Comparison of ENCODE assay signal across 8 cellular contexts in genomic region chr2:111120253-111121027, GRCh38. TPM values are rescaled to one million over a fixed set of nuclear protein-coding genes. Genes with fewer than 3 reads are reported as not detected.
A peak's percentile ranks its signal among the peaks of the same experiment; 100 is the strongest.
DNase-seq lines count a peak whose midpoint lies in the region; ATAC-seq and TF ChIP-seq lines count a peak whose summit lies in the region.

Gene BCL2L11 (plus strand): TSS chr2:111120914. CDS start chr2:111123746, 2,832 bp downstream.

- H3K4me1 Mint-ChIP-seq in activated CD4-positive, alpha-beta T cell treated with anti-CD3 and anti-CD28 coated beads, Interleukin-2, amount 10 ng/mL, durations not matched to agents 7 days and 5 days = peaks cover 43% of the 10 kb centered on the region
- H3K4me1 Mint-ChIP-seq in dendritic cell treated with granulocyte-macrophage colony-stimulating factor and Interleukin-4, amounts not matched to agents 40 ng/mL and 50 ng/mL, for 4 days (ENCODE audit: low read depth) = peaks cover 52% of the 10 kb centered on the region

- H3K36me3 ChIP-seq in right lobe of liver = peaks cover 0 to 16% (median 6%) of the 10 kb centered on the region in 4 donors

- TF ChIP-seq POLR2A in right lobe of liver (IDR thresholded peaks at IDR 0.05) = peak; percentile 98

- H3K4me3 ChIP-seq in right lobe of liver = peak within 1 kb of the TSS; percentile 71 to 78 (median 76)

- POLR2A ChIA-PET in activated CD4-positive, alpha-beta T cell treated with anti-CD3 and anti-CD28 coated beads, Interleukin-2, amount 10 ng/mL, durations not matched to agents 7 days and 5 days (lab: Charles Lee) = interaction anchor here (1.0 kb wide), 1 partner anchor 88 kb away, joined by 3 read pairs; no protein-coding TSS in a partner anchor

- peak; percentile 93 for DNase-seq in NCI-H526 treated with DMSO at 0.1 percent for 48 hours (lab: John Stamatoyannopoulos, UW)
- peak; percentile 86 for DNase-seq in activated CD4-positive, alpha-beta T cell treated with anti-CD3 and anti-CD28 coated beads, Interleukin-2, amount 10 ng/mL, durations not matched to agents 7 days and 5 days
- peak; percentile 96 to 97 (median 97) for DNase-seq in right lobe of liver
- peak; percentile 88 for DNase-seq in stimulated activated CD4-positive, alpha-beta T cell treated with anti-CD3 and anti-CD28 coated beads, Interleukin-4, amount 100 ng/mL, for 24 hours

- intact Hi-C loops in dendritic cell treated with granulocyte-macrophage colony-stimulating factor and Interleukin-4, amounts not matched to agents 40 ng/mL and 50 ng/mL, for 4 days (cut with micrococcal nuclease) = no loop called here
- intact Hi-C loops in right lobe of liver (cut with DNase I) = loop anchor here in 1 of 2 donors (10.0 kb wide), 1 partner anchor 54 kb away; no protein-coding TSS in a partner anchor

- WGBS in right lobe of liver (ENCODE audit: insufficient coverage, low coverage, low lambda C conversion rate, missing lambda C conversion rate) = 0% methylated on average over 12 of the region's 98 CpGs

- H3K27me3 ChIP-seq in right lobe of liver = peaks cover 0 to 16% of the 10 kb centered on the region in 2 donors

- CTCF ChIA-PET in activated CD4-positive, alpha-beta T cell treated with anti-CD3 and anti-CD28 coated beads, Interleukin-2, amount 10 ng/mL, durations not matched to agents 7 days and 5 days (lab: Charles Lee) = interaction anchor here (0.7 to 1.2 kb wide), 5 partner anchors 10 to 70 kb away, joined by 3 to 6 read pairs (median 3); no protein-coding TSS in a partner anchor

- TF ChIP-seq CTCF in C4-2B (conservative IDR thresholded peaks at IDR 0.05) = peak; percentile 42
- TF ChIP-seq CTCF in right lobe of liver (IDR thresholded peaks at IDR 0.05) = peak in 2 of 4 donors; percentile 11 to 19

- H3K27ac ChIP-seq in C4-2B = peak within 1 kb of the TSS; percentile 89
- peak within 1 kb of the TSS; percentile 74 to 95 (median 90) for H3K27ac ChIP-seq in right lobe of liver

- H3K36me3 Mint-ChIP-seq in activated CD4-positive, alpha-beta T cell treated with anti-CD3 and anti-CD28 coated beads, Interleukin-2, amount 10 ng/mL, durations not matched to agents 7 days and 5 days (ENCODE audit: low read depth) = peaks cover 20% of the 10 kb centered on the region
- peaks cover 43% of the 10 kb centered on the region for H3K36me3 Mint-ChIP-seq in dendritic cell treated with granulocyte-macrophage colony-stimulating factor and Interleukin-4, amounts not matched to agents 40 ng/mL and 50 ng/mL, for 4 days (ENCODE audit: low read depth)

- H3K4me3 Mint-ChIP-seq in activated CD4-positive, alpha-beta T cell treated with anti-CD3 and anti-CD28 coated beads, Interleukin-2, amount 10 ng/mL, durations not matched to agents 7 days and 5 days = peak within 1 kb of the TSS; percentile 92
- peak within 1 kb of the TSS; percentile 96 for H3K4me3 Mint-ChIP-seq in dendritic cell treated with granulocyte-macrophage colony-stimulating factor and Interleukin-4, amounts not matched to agents 40 ng/mL and 50 ng/mL, for 4 days

- no peaks in the 10 kb centered on the region for H3K9me3 ChIP-seq in right lobe of liver

- peak within 1 kb of the TSS; percentile 92 for H3K27ac Mint-ChIP-seq in activated CD4-positive, alpha-beta T cell treated with anti-CD3 and anti-CD28 coated beads, Interleukin-2, amount 10 ng/mL, durations not matched to agents 7 days and 5 days
- H3K27ac Mint-ChIP-seq in dendritic cell treated with granulocyte-macrophage colony-stimulating factor and Interleukin-4, amounts not matched to agents 40 ng/mL and 50 ng/mL, for 4 days = peak within 1 kb of the TSS; percentile 98

- H3K9me3 Mint-ChIP-seq in activated CD4-positive, alpha-beta T cell treated with anti-CD3 and anti-CD28 coated beads, Interleukin-2, amount 10 ng/mL, durations not matched to agents 7 days and 5 days = no peaks in the 10 kb centered on the region
- H3K9me3 Mint-ChIP-seq in dendritic cell treated with granulocyte-macrophage colony-stimulating factor and Interleukin-4, amounts not matched to agents 40 ng/mL and 50 ng/mL, for 4 days = no peaks in the 10 kb centered on the region

- H3K27me3 Mint-ChIP-seq in activated CD4-positive, alpha-beta T cell treated with anti-CD3 and anti-CD28 coated beads, Interleukin-2, amount 10 ng/mL, durations not matched to agents 7 days and 5 days = peaks cover 52% of the 10 kb centered on the region
- H3K27me3 Mint-ChIP-seq in dendritic cell treated with granulocyte-macrophage colony-stimulating factor and Interleukin-4, amounts not matched to agents 40 ng/mL and 50 ng/mL, for 4 days = peaks cover 44% of the 10 kb centered on the region

- peaks cover 0 to 24% (median 5%) of the 10 kb centered on the region in 4 donors for H3K4me1 ChIP-seq in right lobe of liver

- ATAC-seq in GM19351 (IDR thresholded peaks at IDR 0.05; ENCODE audit: unreplicated experiment) (peak; percentile 61), HG03520 (IDR thresholded peaks at IDR 0.05; ENCODE audit: unreplicated experiment) (peak; percentile 54), right lobe of liver (peak; percentile 66 to 82 (median 74))

RNA-seq across cellular contexts. Expression of gene BCL2L11, which starts in this region (rescaled TPM):
- total RNA-seq in activated CD4-positive, alpha-beta T cell treated with anti-CD3 and anti-CD28 coated beads, Interleukin-2, amount 10 ng/mL, durations not matched to agents 7 days and 5 days = 10 to 100 TPM; 11.1 to 11.2 TPM
- total RNA-seq in right lobe of liver = 10 to 100 TPM in 2 of 6 experiments, 1 to 10 TPM in 4; 6.5 to 13.0 (median 8.8) TPM

Comparison
In these comparisons a context has a peak if more than half of its experiments do, and no peak if none do; other contexts are left out.
1. Peak in every context shown above with its lines: DNase-seq, ATAC-seq, H3K4me3 ChIP-seq and H3K27ac ChIP-seq.